ENCODE assay signal across 1 cellular context in genomic region chr20:1469925-1470571, GRCh38.
A peak's percentile ranks its signal among the peaks of the same experiment; 100 is the strongest.
TF ChIP-seq lines count a peak whose summit lies in the region.

No MANE protein-coding gene starts in this region.

TF ChIP-seq in HepG2, 621 proteins besides CTCF, POLR2A, EP300 and RAD21 (continued from another document and continues in another):
- TF ChIP-seq, protein P1, sequence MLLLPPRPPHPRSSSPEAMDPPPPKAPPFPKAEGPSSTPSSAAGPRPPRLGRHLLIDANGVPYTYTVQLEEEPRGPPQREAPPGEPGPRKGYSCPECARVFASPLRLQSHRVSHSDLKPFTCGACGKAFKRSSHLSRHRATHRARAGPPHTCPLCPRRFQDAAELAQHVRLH (CRISPR knock-in tag; IDR thresholded peaks at IDR 0.05; ENCODE audit: borderline replicate concordance, low read depth): peak; percentile 87; the same call in 1 of the 2 replicates
- TF ChIP-seq CEBPB (IDR thresholded peaks at IDR 0.05; ENCODE audit: borderline replicate concordance, low read depth, low read length): peak; percentile 69; the same call in 1 of the 2 replicates
- TF ChIP-seq, protein P2, sequence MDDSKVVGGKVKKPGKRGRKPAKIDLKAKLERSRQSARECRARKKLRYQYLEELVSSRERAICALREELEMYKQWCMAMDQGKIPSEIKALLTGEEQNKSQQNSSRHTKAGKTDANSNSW (CRISPR knock-in tag; IDR thresholded peaks at IDR 0.05; ENCODE audit: borderline replicate concordance): no peak
- TF ChIP-seq MAFG (CRISPR knock-in tag; IDR thresholded peaks at IDR 0.05): no peak
- TF ChIP-seq NCOA1 (CRISPR knock-in tag; IDR thresholded peaks at IDR 0.05): no peak
- no peak for TF ChIP-seq AKNA (CRISPR knock-in tag; IDR thresholded peaks at IDR 0.05; ENCODE audit: borderline replicate concordance)
- TF ChIP-seq ZMYM2 (CRISPR knock-in tag; IDR thresholded peaks at IDR 0.05): no peak
- TF ChIP-seq SMC3 (IDR thresholded peaks at IDR 0.05; ENCODE audit: low read length): peak; percentile 94
- TF ChIP-seq, protein P3, sequence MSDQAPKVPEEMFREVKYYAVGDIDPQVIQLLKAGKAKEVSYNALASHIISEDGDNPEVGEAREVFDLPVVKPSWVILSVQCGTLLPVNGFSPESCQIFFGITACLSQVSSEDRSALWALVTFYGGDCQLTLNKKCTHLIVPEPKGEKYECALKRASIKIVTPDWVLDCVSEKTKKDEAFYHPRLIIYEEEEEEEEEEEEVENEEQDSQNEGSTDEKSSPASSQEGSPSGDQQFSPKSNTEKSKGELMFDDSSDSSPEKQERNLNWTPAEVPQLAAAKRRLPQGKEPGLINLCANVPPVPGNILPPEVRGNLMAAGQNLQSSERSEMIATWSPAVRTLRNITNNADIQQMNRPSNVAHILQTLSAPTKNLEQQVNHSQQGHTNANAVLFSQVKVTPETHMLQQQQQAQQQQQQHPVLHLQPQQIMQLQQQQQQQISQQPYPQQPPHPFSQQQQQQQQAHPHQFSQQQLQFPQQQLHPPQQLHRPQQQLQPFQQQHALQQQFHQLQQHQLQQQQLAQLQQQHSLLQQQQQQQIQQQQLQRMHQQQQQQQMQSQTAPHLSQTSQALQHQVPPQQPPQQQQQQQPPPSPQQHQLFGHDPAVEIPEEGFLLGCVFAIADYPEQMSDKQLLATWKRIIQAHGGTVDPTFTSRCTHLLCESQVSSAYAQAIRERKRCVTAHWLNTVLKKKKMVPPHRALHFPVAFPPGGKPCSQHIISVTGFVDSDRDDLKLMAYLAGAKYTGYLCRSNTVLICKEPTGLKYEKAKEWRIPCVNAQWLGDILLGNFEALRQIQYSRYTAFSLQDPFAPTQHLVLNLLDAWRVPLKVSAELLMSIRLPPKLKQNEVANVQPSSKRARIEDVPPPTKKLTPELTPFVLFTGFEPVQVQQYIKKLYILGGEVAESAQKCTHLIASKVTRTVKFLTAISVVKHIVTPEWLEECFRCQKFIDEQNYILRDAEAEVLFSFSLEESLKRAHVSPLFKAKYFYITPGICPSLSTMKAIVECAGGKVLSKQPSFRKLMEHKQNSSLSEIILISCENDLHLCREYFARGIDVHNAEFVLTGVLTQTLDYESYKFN (CRISPR knock-in tag; conservative IDR thresholded peaks at IDR 0.05): peak; percentile 80
- TF ChIP-seq, protein P4, sequence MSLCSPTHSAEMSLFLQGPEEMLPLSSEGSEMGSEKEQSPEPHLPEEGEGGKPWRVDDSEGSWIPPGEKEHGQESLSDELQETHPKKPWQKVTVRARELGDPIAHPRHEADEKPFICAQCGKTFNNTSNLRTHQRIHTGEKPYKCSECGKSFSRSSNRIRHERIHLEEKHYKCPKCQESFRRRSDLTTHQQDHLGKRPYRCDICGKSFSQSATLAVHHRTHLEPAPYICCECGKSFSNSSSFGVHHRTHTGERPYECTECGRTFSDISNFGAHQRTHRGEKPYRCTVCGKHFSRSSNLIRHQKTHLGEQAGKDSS (CRISPR knock-in tag; IDR thresholded peaks at IDR 0.05; ENCODE audit: borderline replicate concordance, low read depth): peak; percentile 81; the same call in 1 of the 2 replicates
- TF ChIP-seq SP1 (IDR thresholded peaks at IDR 0.05): no peak
- peak; percentile 61 for TF ChIP-seq SP1 (CRISPR knock-in tag; IDR thresholded peaks at IDR 0.05)
- TF ChIP-seq, protein P5, sequence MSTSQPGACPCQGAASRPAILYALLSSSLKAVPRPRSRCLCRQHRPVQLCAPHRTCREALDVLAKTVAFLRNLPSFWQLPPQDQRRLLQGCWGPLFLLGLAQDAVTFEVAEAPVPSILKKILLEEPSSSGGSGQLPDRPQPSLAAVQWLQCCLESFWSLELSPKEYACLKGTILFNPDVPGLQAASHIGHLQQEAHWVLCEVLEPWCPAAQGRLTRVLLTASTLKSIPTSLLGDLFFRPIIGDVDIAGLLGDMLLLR (CRISPR knock-in tag; IDR thresholded peaks at IDR 0.05): no peak
- TF ChIP-seq ZSCAN9 (CRISPR knock-in tag; IDR thresholded peaks at IDR 0.05; ENCODE audit: borderline replicate concordance): no peak; the same call in none of the 2 replicates
- TF ChIP-seq FOXP4 (CRISPR knock-in tag; IDR thresholded peaks at IDR 0.05): peak; percentile 45; the same call in 1 of the 2 replicates
- TF ChIP-seq, protein P6, sequence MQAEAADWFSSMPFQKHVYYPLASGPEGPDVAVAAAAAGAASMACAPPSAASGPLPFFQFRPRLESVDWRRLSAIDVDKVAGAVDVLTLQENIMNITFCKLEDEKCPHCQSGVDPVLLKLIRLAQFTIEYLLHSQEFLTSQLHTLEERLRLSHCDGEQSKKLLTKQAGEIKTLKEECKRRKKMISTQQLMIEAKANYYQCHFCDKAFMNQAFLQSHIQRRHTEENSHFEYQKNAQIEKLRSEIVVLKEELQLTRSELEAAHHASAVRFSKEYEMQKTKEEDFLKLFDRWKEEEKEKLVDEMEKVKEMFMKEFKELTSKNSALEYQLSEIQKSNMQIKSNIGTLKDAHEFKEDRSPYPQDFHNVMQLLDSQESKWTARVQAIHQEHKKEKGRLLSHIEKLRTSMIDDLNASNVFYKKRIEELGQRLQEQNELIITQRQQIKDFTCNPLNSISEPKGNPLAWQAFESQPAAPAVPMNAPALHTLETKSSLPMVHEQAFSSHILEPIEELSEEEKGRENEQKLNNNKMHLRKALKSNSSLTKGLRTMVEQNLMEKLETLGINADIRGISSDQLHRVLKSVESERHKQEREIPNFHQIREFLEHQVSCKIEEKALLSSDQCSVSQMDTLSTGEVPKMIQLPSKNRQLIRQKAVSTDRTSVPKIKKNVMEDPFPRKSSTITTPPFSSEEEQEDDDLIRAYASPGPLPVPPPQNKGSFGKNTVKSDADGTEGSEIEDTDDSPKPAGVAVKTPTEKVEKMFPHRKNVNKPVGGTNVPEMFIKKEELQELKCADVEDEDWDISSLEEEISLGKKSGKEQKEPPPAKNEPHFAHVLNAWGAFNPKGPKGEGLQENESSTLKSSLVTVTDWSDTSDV (CRISPR knock-in tag; IDR thresholded peaks at IDR 0.05): no peak
- peak; percentile 84 for TF ChIP-seq ZMYM4 (CRISPR knock-in tag; IDR thresholded peaks at IDR 0.05)
- TF ChIP-seq ZNF205 (CRISPR knock-in tag; IDR thresholded peaks at IDR 0.05): peak; percentile 79
- TF ChIP-seq GPBP1L1 (CRISPR knock-in tag; IDR thresholded peaks at IDR 0.05): no peak
- no peak for TF ChIP-seq TOPORS (CRISPR knock-in tag; IDR thresholded peaks at IDR 0.05)
- peak; percentile 35; the same call in 1 of the 2 replicates for TF ChIP-seq ZBTB26 (CRISPR knock-in tag; IDR thresholded peaks at IDR 0.05; ENCODE audit: borderline replicate concordance)
- TF ChIP-seq ZNF232 (CRISPR knock-in tag; IDR thresholded peaks at IDR 0.05; ENCODE audit: borderline replicate concordance): peak; percentile 79; the same call in 1 of the 2 replicates
- TF ChIP-seq, protein P7, sequence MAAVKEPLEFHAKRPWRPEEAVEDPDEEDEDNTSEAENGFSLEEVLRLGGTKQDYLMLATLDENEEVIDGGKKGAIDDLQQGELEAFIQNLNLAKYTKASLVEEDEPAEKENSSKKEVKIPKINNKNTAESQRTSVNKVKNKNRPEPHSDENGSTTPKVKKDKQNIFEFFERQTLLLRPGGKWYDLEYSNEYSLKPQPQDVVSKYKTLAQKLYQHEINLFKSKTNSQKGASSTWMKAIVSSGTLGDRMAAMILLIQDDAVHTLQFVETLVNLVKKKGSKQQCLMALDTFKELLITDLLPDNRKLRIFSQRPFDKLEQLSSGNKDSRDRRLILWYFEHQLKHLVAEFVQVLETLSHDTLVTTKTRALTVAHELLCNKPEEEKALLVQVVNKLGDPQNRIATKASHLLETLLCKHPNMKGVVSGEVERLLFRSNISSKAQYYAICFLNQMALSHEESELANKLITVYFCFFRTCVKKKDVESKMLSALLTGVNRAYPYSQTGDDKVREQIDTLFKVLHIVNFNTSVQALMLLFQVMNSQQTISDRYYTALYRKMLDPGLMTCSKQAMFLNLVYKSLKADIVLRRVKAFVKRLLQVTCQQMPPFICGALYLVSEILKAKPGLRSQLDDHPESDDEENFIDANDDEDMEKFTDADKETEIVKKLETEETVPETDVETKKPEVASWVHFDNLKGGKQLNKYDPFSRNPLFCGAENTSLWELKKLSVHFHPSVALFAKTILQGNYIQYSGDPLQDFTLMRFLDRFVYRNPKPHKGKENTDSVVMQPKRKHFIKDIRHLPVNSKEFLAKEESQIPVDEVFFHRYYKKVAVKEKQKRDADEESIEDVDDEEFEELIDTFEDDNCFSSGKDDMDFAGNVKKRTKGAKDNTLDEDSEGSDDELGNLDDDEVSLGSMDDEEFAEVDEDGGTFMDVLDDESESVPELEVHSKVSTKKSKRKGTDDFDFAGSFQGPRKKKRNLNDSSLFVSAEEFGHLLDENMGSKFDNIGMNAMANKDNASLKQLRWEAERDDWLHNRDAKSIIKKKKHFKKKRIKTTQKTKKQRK (IDR thresholded peaks at IDR 0.05; ENCODE audit: low read length): no peak
- TF ChIP-seq, protein P8, sequence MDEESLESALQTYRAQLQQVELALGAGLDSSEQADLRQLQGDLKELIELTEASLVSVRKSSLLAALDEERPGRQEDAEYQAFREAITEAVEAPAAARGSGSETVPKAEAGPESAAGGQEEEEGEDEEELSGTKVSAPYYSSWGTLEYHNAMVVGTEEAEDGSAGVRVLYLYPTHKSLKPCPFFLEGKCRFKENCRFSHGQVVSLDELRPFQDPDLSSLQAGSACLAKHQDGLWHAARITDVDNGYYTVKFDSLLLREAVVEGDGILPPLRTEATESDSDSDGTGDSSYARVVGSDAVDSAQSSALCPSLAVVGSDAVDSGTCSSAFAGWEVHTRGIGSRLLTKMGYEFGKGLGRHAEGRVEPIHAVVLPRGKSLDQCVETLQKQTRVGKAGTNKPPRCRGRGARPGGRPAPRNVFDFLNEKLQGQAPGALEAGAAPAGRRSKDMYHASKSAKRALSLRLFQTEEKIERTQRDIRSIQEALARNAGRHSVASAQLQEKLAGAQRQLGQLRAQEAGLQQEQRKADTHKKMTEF (CRISPR knock-in tag; IDR thresholded peaks at IDR 0.05): peak; percentile 71
